In genomic region chr6:108872001-108872974, GRCh38 we compare ENCODE assay signal across 10 cellular contexts. TPM values are rescaled to one million over a fixed set of nuclear protein-coding genes. Genes with fewer than 3 reads are reported as not detected.
DNase-seq lines count a peak whose midpoint lies in the region; ATAC-seq lines count a peak whose summit lies in the region.
"Had no signal": no experiment of that assay in that cellular context is flagged by ENCODE, and none has a peak within 500 bp of the region (broad histone marks: within the 10 kb centered on the region; RNA-seq: fewer than 3 reads in every experiment).

No MANE protein-coding gene starts in this region.

- H3K27ac Mint-ChIP-seq in CD8-positive, alpha-beta memory T cell, result peak overlapping the region; percentile 90 to 97 (median 94)
- H3K27ac Mint-ChIP-seq in activated naive CD8-positive, alpha-beta T cell treated with anti-CD3 and anti-CD28 coated beads for 36 hours, result no peak overlapping the region
- peak overlapping the region; percentile 13 to 90 (median 50) for H3K27ac Mint-ChIP-seq in naive thymus-derived CD8-positive, alpha-beta T cell

- peak overlapping the region; percentile 15 to 89 (median 42) for H3K4me3 Mint-ChIP-seq in CD8-positive, alpha-beta memory T cell
- H3K4me3 Mint-ChIP-seq in activated naive CD8-positive, alpha-beta T cell treated with anti-CD3 and anti-CD28 coated beads for 36 hours, result no peak overlapping the region
- peak overlapping the region in 3 of 10 donors; percentile 26 to 48 (median 40) for H3K4me3 Mint-ChIP-seq in naive thymus-derived CD8-positive, alpha-beta T cell

- peak; percentile 9 to 73 (median 21) for DNase-seq in CD8-positive, alpha-beta memory T cell
- DNase-seq in NCI-H1092 treated with DMSO at 0.1 percent for 48 hours (lab: John Stamatoyannopoulos, UW), result peak; percentile 49
- DNase-seq in activated naive CD8-positive, alpha-beta T cell treated with anti-CD3 and anti-CD28 coated beads for 36 hours, result peak; percentile 5
- peak in 5 of 10 donors; percentile 6 to 46 (median 21) for DNase-seq in naive thymus-derived CD8-positive, alpha-beta T cell
- DNase-seq in dedifferentiated amniotic fluid mesenchymal stem cell (ENCODE audit: extremely low spot score), result no peak
- no peak for DNase-seq in H4 (ENCODE audit: low spot score)
- DNase-seq: PC-3 had no signal

- CTCF ChIA-PET in CD8-positive, alpha-beta memory T cell (lab: Charles Lee), result interaction anchor here (0.9 to 1.4 kb wide), 8 partner anchors 10 to 331 kb away, joined by 3 to 5 read pairs (median 4); partner anchors contain the start of gene ARMC2

- ATAC-seq in naive thymus-derived CD8-positive, alpha-beta T cell, result peak; percentile 53 to 93
- ATAC-seq in GM18519 (IDR thresholded peaks at IDR 0.05; ENCODE audit: low FRiP score, unreplicated experiment) (no peak), HG03280 (IDR thresholded peaks at IDR 0.05; ENCODE audit: unreplicated experiment) (no peak)
- ATAC-seq: PC-3 had no signal

- H3K27me3 Mint-ChIP-seq in CD8-positive, alpha-beta memory T cell, result peaks cover 0 to 3% of the 10 kb centered on the region in 2 donors
- H3K27me3 Mint-ChIP-seq in activated naive CD8-positive, alpha-beta T cell treated with anti-CD3 and anti-CD28 coated beads for 36 hours, result no peaks in the 10 kb centered on the region
- no peaks in the 10 kb centered on the region for H3K27me3 Mint-ChIP-seq in naive thymus-derived CD8-positive, alpha-beta T cell

- POLR2A ChIA-PET in CD8-positive, alpha-beta memory T cell (lab: Charles Lee), result interaction anchor here (0.9 kb wide), 1 partner anchor 24 kb away, joined by 5 read pairs; the partner anchor contains the start of gene ARMC2
- POLR2A ChIA-PET in naive thymus-derived CD8-positive, alpha-beta T cell (lab: Charles Lee), result interaction anchor here (0.7 kb wide), 1 partner anchor 18 kb away, joined by 3 read pairs; no protein-coding TSS in a partner anchor

- peak overlapping the region; percentile 12 for H3K27ac ChIP-seq in CD8-positive, alpha-beta memory T cell (ENCODE audit: low read depth, low read length)

- H3K36me3 ChIP-seq in CD8-positive, alpha-beta memory T cell (ENCODE audit: insufficient read depth, low read length), result peaks cover 4% of the 10 kb centered on the region

- peaks cover 3 to 17% (median 15%) of the 10 kb centered on the region in 3 donors for H3K36me3 Mint-ChIP-seq in CD8-positive, alpha-beta memory T cell
- peaks cover 26% of the 10 kb centered on the region for H3K36me3 Mint-ChIP-seq in activated naive CD8-positive, alpha-beta T cell treated with anti-CD3 and anti-CD28 coated beads for 36 hours
- H3K36me3 Mint-ChIP-seq in naive thymus-derived CD8-positive, alpha-beta T cell, result peaks cover 8 to 31% (median 27%) of the 10 kb centered on the region in 3 donors

- no peak overlapping the region for H3K4me3 ChIP-seq in CD8-positive, alpha-beta memory T cell (ENCODE audit: low read length)
- H3K4me3 ChIP-seq: esophagus muscularis mucosa had no signal

- H3K27me3 ChIP-seq in CD8-positive, alpha-beta memory T cell (ENCODE audit: insufficient read depth, low read length, poor library complexity, severe bottlenecking), result no peaks in the 10 kb centered on the region
- H3K27me3 ChIP-seq: esophagus muscularis mucosa had no signal

- no peaks in the 10 kb centered on the region for H3K9me3 Mint-ChIP-seq in CD8-positive, alpha-beta memory T cell
- peaks cover 1% of the 10 kb centered on the region for H3K9me3 Mint-ChIP-seq in activated naive CD8-positive, alpha-beta T cell treated with anti-CD3 and anti-CD28 coated beads for 36 hours
- H3K9me3 Mint-ChIP-seq in naive thymus-derived CD8-positive, alpha-beta T cell, result no peaks in the 10 kb centered on the region

- H3K4me1 Mint-ChIP-seq in CD8-positive, alpha-beta memory T cell, result peaks cover 58 to 71% (median 60%) of the 10 kb centered on the region in 3 donors
- H3K4me1 Mint-ChIP-seq in activated naive CD8-positive, alpha-beta T cell treated with anti-CD3 and anti-CD28 coated beads for 36 hours, result peaks cover 30% of the 10 kb centered on the region
- H3K4me1 Mint-ChIP-seq in naive thymus-derived CD8-positive, alpha-beta T cell, result peaks cover 15 to 50% (median 36%) of the 10 kb centered on the region in 4 donors

- no peaks in the 10 kb centered on the region for H3K9me3 ChIP-seq in CD8-positive, alpha-beta memory T cell (ENCODE audit: low read length)
- H3K9me3 ChIP-seq: esophagus muscularis mucosa had no signal

- H3K4me1 ChIP-seq in CD8-positive, alpha-beta memory T cell (ENCODE audit: insufficient read depth, low read length), result peaks cover 46% of the 10 kb centered on the region

RNA-seq across cellular contexts. Expression of gene ARMC2, which starts 24.1 kb away (rescaled TPM):
- total RNA-seq in CD8-positive, alpha-beta memory T cell, result 1 to 10 TPM; 6.2 to 6.7 TPM
- polyA plus RNA-seq in CD8-positive, alpha-beta memory T cell, result 6.1 TPM
- total RNA-seq in activated naive CD8-positive, alpha-beta T cell treated with anti-CD3 and anti-CD28 coated beads for 36 hours, result 1 to 10 TPM; 3.4 to 3.5 TPM
- 1 to 10 TPM; 7.6 to 9.4 TPM for total RNA-seq in naive thymus-derived CD8-positive, alpha-beta T cell
- 1 to 10 TPM; 2.4 to 4.9 (median 2.8) TPM for polyA plus RNA-seq in naive thymus-derived CD8-positive, alpha-beta T cell
- 0.33 and 1.2 TPM in 2 replicates for total RNA-seq in H4 (2014; rRNA removed; shearing (Covaris generic))

Comparison
In these comparisons a context has a peak if more than half of its experiments do, and no peak if none do; other contexts are left out.
1. DNase-seq: peak in CD8-positive, alpha-beta memory T cell (5 of 5), NCI-H1092 treated with DMSO at 0.1 percent for 48 hours (single experiment) and activated naive CD8-positive, alpha-beta T cell treated with anti-CD3 and anti-CD28 coated beads for 36 hours (single experiment); none in dedifferentiated amniotic fluid mesenchymal stem cell (single experiment) and H4 (single experiment).
2. ATAC-seq: peak in naive thymus-derived CD8-positive, alpha-beta T cell (2 of 2); none in GM18519 (single experiment) and HG03280 (single experiment).